8 cellular contexts compared by ENCODE assay signal in genomic region chr1:211382182-211382713, GRCh38. TPM values are rescaled to one million over a fixed set of nuclear protein-coding genes. Genes with fewer than 3 reads are reported as not detected.
DNase-seq lines count a peak whose midpoint lies in the region; ATAC-seq, FAIRE-seq and TF ChIP-seq lines count a peak whose summit lies in the region.

No MANE protein-coding gene starts in this region.

- H3K9me3 ChIP-seq in cardiac muscle cell (ENCODE audit: low read depth), result no peaks in the 10 kb centered on the region
- H3K9me3 ChIP-seq in GM12878 (replicated peaks; ENCODE audit: control insufficient read depth, insufficient read depth, low read length), result no peaks in the 10 kb centered on the region
- no peaks in the 10 kb centered on the region for H3K9me3 ChIP-seq in lung (ENCODE audit: control insufficient read depth in 2 of 2, insufficient read depth in 1 of 2, low read length in 1 of 2)
- no peaks in the 10 kb centered on the region for H3K9me3 ChIP-seq in upper lobe of left lung

- 5% methylated on average over 14 of the region's 17 CpGs for WGBS in GM12878 (ENCODE audit: insufficient coverage, insufficient replicate concordance, low lambda C conversion rate, missing lambda C conversion rate)
- WGBS in lung, 2 donors, result 10 to 18% methylated on average over 17 of the region's 17 CpGs
- 15 to 21% methylated on average over 12 to 17 of the region's 17 CpGs for WGBS in upper lobe of left lung, 2 donors

- TF ChIP-seq POLR2A in GM12878 (IDR thresholded peaks at IDR 0.05; ENCODE audit: low read depth, low read length) (no peak), upper lobe of left lung (IDR thresholded peaks at IDR 0.05) (no peak)

- CTCF ChIA-PET in GM12878 (lab: Yijun Ruan, JAX), result interaction anchor here (0.6 to 2.7 kb wide), 4 partner anchors 15 to 96 kb away, joined by 3 to 13 read pairs (median 5); no protein-coding TSS in a partner anchor

- peaks cover 6% of the 10 kb centered on the region for H3K4me1 ChIP-seq in cardiac muscle cell (ENCODE audit: low read depth)
- H3K4me1 ChIP-seq in GM12878 (ENCODE audit: control insufficient read depth, insufficient read depth, low read length), result peaks cover 4% of the 10 kb centered on the region; the same call in 1 of the 2 replicates
- peaks cover 0 to 6% of the 10 kb centered on the region in 2 donors for H3K4me1 ChIP-seq in lung (ENCODE audit: control insufficient read depth in 2 of 2, insufficient read depth in 2 of 2, low read length in 2 of 2)
- H3K4me1 ChIP-seq in upper lobe of left lung, result peaks cover 7 to 16% (median 11%) of the 10 kb centered on the region in 4 donors

- ATAC-seq in left cardiac atrium (no peak), GM12878 (no peak), lung (ENCODE audit: insufficient read depth, low FRiP score) (no peak), upper lobe of left lung (ENCODE audit: low FRiP score in 2 of 2) (no peak), GM19397 (IDR thresholded peaks at IDR 0.05; ENCODE audit: unreplicated experiment) (no peak)

- peak overlapping the region; percentile 98 for H3K27ac ChIP-seq in cardiac muscle cell
- peak overlapping the region; percentile 95 for H3K27ac ChIP-seq in GM12878 (ENCODE audit: control insufficient read depth, insufficient read depth)
- H3K27ac ChIP-seq in lung (ENCODE audit: low read depth in 1 of 2, low read length in 1 of 2), result peak overlapping the region; percentile 75 to 98
- H3K27ac ChIP-seq in upper lobe of left lung, result peak overlapping the region; percentile 95 to 99 (median 96)

- H3K27me3 ChIP-seq in cardiac muscle cell, result no peaks in the 10 kb centered on the region
- no peaks in the 10 kb centered on the region for H3K27me3 ChIP-seq in GM12878 (replicated peaks in 1 of 2; ENCODE audit: control insufficient read depth in 2 of 2, insufficient read depth in 2 of 2, low read length in 1 of 2)
- no peaks in the 10 kb centered on the region for H3K27me3 ChIP-seq in lung (ENCODE audit: control insufficient read depth, insufficient read depth)
- H3K27me3 ChIP-seq in upper lobe of left lung, result no peaks in the 10 kb centered on the region

- no peak for FAIRE-seq in GM12878 (lab: Jason Lieb, UNC)

- H3K9ac ChIP-seq in GM12878 (ENCODE audit: control insufficient read depth, insufficient read depth, low read length), result peak overlapping the region; percentile 94

- TF ChIP-seq RAD21 in GM12878 (IDR thresholded peaks at IDR 0.05; ENCODE audit: insufficient read depth, low read depth, low read length), result no peak

- no peak for TF ChIP-seq CTCF in cardiac muscle cell (IDR thresholded peaks at IDR 0.05; ENCODE audit: low read depth, low read length)
- no peak for TF ChIP-seq CTCF in GM12878 (IDR thresholded peaks at IDR 0.05 in 2 of 3, conservative IDR thresholded peaks at IDR 0.05 in 1 of 3; ENCODE audit: control insufficient read depth in 2 of 3, extremely low read depth in 1 of 3, insufficient read depth in 1 of 3, low read depth in 3 of 3, low read length in 3 of 3)
- no peak for TF ChIP-seq CTCF in lung (IDR thresholded peaks at IDR 0.05; ENCODE audit: control extremely low read depth, extremely low read depth)
- no peak for TF ChIP-seq CTCF in upper lobe of left lung (IDR thresholded peaks at IDR 0.05)

- intact Hi-C loops in left cardiac atrium (cut with DNase I) (no loop called here), GM12878 (cut with micrococcal nuclease; ENCODE audit: unreplicated experiment) (loop anchor here (2.0 to 5.0 kb wide), 2 partner anchors 55 to 130 kb away; partner anchors contain the start of gene TRAF5)

- peak overlapping the region; percentile 61; the same call in 1 of the 2 replicates for H3K4me2 ChIP-seq in GM12878 (ENCODE audit: control insufficient read depth, insufficient read depth)

- POLR2A ChIA-PET in GM12878 (lab: Charles Lee), result interaction anchor here (0.6 to 1.0 kb wide), 3 partner anchors 52 to 714 kb away, joined by 3 to 4 read pairs (median 3); no protein-coding TSS in a partner anchor

- TSS peak; percentile 90 for BruUV-seq in GM12878 (replicated peaks; lab: Mats Ljungman, UMichigan)

- TF ChIP-seq EP300 in GM12878 (IDR thresholded peaks at IDR 0.05; ENCODE audit: borderline replicate concordance in 1 of 2, control insufficient read depth in 1 of 2, low read depth in 2 of 2, low read length in 2 of 2) (no peak), upper lobe of left lung (IDR thresholded peaks at IDR 0.05) (no peak)

- in situ Hi-C loops in GM12878 (cut with MboI), result no loop called here

- SMC1A ChIA-PET in GM12878 (lab: Charles Lee; ENCODE audit: uncharacterized antibody, unreplicated experiment), result interaction anchor here (0.6 to 2.6 kb wide), 5 partner anchors 53 to 98 kb away, joined by 3 to 12 read pairs (median 6); no protein-coding TSS in a partner anchor

- H3K36me3 ChIP-seq in cardiac muscle cell (no peaks in the 10 kb centered on the region), GM12878 (ENCODE audit: control insufficient read depth in 2 of 2, insufficient read depth in 2 of 2, low read length in 1 of 2) (no peaks in the 10 kb centered on the region; a peak in 1 of 4 replicates), lung (ENCODE audit: control insufficient read depth in 2 of 2, insufficient read depth in 2 of 2, low read length in 2 of 2) (no peaks in the 10 kb centered on the region), upper lobe of left lung (no peaks in the 10 kb centered on the region)

- peak overlapping the region; percentile 71 for H2AFZ ChIP-seq in GM12878 (ENCODE audit: control insufficient read depth, low read depth, low read length)

- H4K20me1 ChIP-seq in GM12878 (ENCODE audit: control insufficient read depth, insufficient read depth), result no peaks in the 10 kb centered on the region

- RAD21 ChIA-PET in GM12878 (lab: Charles Lee; ENCODE audit: unreplicated experiment), result interaction anchor here (0.6 to 2.2 kb wide), 4 partner anchors 34 to 59 kb away, joined by 3 to 5 read pairs (median 5); no protein-coding TSS in a partner anchor

- peak overlapping the region; percentile 60 for H3K4me3 ChIP-seq in cardiac muscle cell
- H3K4me3 ChIP-seq in GM12878, result peak overlapping the region; percentile 76
- peak overlapping the region; percentile 30 for H3K4me3 ChIP-seq in lung
- H3K4me3 ChIP-seq in upper lobe of left lung, result peak overlapping the region; percentile 33 to 76 (median 62)

- DNase-seq in cardiac muscle cell (ENCODE audit: low read depth in 1 of 2, low spot score in 1 of 2) (no peak), left cardiac atrium (no peak), GM12878 (ENCODE audit: low read depth, low spot score) (no peak), lung (ENCODE audit: low spot score) (no peak), upper lobe of left lung (no peak), ecto neural progenitor cell (ENCODE audit: low spot score) (no peak), NCI-H226 (no peak)

- H3K79me2 ChIP-seq in GM12878 (ENCODE audit: control insufficient read depth, insufficient read depth, low read length), result peaks cover 12% of the 10 kb centered on the region

TF ChIP-seq in GM12878, 131 proteins besides CTCF, POLR2A, EP300 and RAD21 (continues in another document):
- 0 out of 2 replicates have a peak, but pooled peaks have one; percentile 7 for TF ChIP-seq MTA3 (IDR thresholded peaks at IDR 0.05; ENCODE audit: borderline replicate concordance, low read length)
- no peak for TF ChIP-seq EZH2 (IDR thresholded peaks at IDR 0.05; ENCODE audit: borderline replicate concordance, control insufficient read depth, low read depth, low read length)
- TF ChIP-seq ATF3 (IDR thresholded peaks at IDR 0.05; ENCODE audit: borderline replicate concordance, extremely low read depth, low read depth, low read length), result no peak
- TF ChIP-seq MTA2 (IDR thresholded peaks at IDR 0.05; ENCODE audit: low read depth), result no peak
- peak in 1 of 2 experiments; percentile 36; a peak in 1 of 4 replicates for TF ChIP-seq IKZF2 (IDR thresholded peaks at IDR 0.05)

RNA-seq across cellular contexts. Expression of gene TRAF5, which starts 55.6 kb away (rescaled TPM):
- total RNA-seq in cardiac muscle cell, result 2.8 and 8.7 TPM in 2 replicates
- 3.9 and 8.0 TPM in 2 replicates for polyA plus RNA-seq in cardiac muscle cell
- total RNA-seq in left cardiac atrium, result 1 to 10 TPM; 5.2 to 5.3 TPM
- total RNA-seq in GM12878 (2013; cell fraction: nucleolus; rRNA removed), result 149 and 152 TPM in 2 replicates
- total RNA-seq in GM12878 (2014; rRNA removed), result 35.3 and 36.1 TPM in 2 replicates
- total RNA-seq in GM12878 (2014; rRNA removed; fragmentation: Illumina TruSeq; extraction: Trizol), result 25.0 and 26.5 TPM in 2 replicates
- total RNA-seq in GM12878 (2021), result 25.7 and 27.6 TPM in 2 replicates
- 17.0 TPM for polyA plus RNA-seq in GM12878 (2011; ENCODE audit: low read depth)
- polyA plus RNA-seq in GM12878 (2011; rRNA removed), result 36.5 and 49.7 TPM in 2 replicates
- 23.0 TPM in 2 replicates for polyA plus RNA-seq in GM12878 (2011; cell fraction: cytosol; rRNA removed)
- 96.9 and 102 TPM in 2 replicates for polyA plus RNA-seq in GM12878 (2011; cell fraction: nucleus; rRNA removed)
- polyA plus RNA-seq in GM12878 (2012), result 18.6 and 25.1 TPM in 2 replicates
- 36.4 and 48.6 TPM in 2 replicates for polyA plus RNA-seq in GM12878 (2014; fragmentation: Illumina TruSeq; extraction: Trizol)
- 10 to 100 TPM; 10.6 to 11.8 TPM for polyA plus RNA-seq in GM12878 (2014; fragmentation: Nextera tagmentation; extraction: Ambion mirVana)
- 30.8 and 34.4 TPM in 2 replicates for polyA plus RNA-seq in GM12878 (2014; rRNA removed)
- 10 to 100 TPM; 16.7 to 19.7 TPM for polyA plus RNA-seq in GM12878 (2016; fragmentation: Nextera tagmentation; extraction: Ambion mirVana)
- polyA minus RNA-seq in GM12878 (2011; rRNA and poly(A)+ RNA removed), result 24.5 and 25.3 TPM in 2 replicates
- 8.7 and 9.8 TPM in 2 replicates for polyA minus RNA-seq in GM12878 (2011; cell fraction: cytosol; rRNA and poly(A)+ RNA removed)
- polyA minus RNA-seq in GM12878 (2011; cell fraction: nucleus; rRNA and poly(A)+ RNA removed), result 45.0 and 64.3 TPM in 2 replicates
- total RNA-seq in lung, result 10 to 100 TPM in 1 of 2 donors, 1 to 10 TPM in 1; 8.6 to 25.9 TPM
- polyA plus RNA-seq in lung, result 1 to 10 TPM; 4.3 to 4.4 TPM
- total RNA-seq in upper lobe of left lung, result 10 to 100 TPM in 3 of 6 donors, 1 to 10 TPM in 3; 4.6 to 13.6 (median 9.5) TPM
